8 cellular contexts compared by ENCODE assay signal in genomic region chr11:66112640-66113098, GRCh38. TPM values are rescaled to one million over a fixed set of nuclear protein-coding genes. Genes with fewer than 3 reads are reported as not detected.
DNase-seq lines count a peak whose midpoint lies in the region; ATAC-seq and TF ChIP-seq lines count a peak whose summit lies in the region.

No MANE protein-coding gene starts in this region.

- H3K9ac ChIP-seq in SK-N-SH = peak overlapping the region; percentile 61; the same call in 1 of the 2 replicates

- H3K9me3 ChIP-seq in SK-N-SH = no peaks in the 10 kb centered on the region

- TF ChIP-seq CTCF in SK-N-SH (IDR thresholded peaks at IDR 0.05) = no peak
- TF ChIP-seq CTCF in fibroblast of pulmonary artery (IDR thresholded peaks at IDR 0.05; ENCODE audit: low read length, missing control alignments) = no peak

- no peaks in the 10 kb centered on the region for H3K36me3 ChIP-seq in SK-N-SH (replicated peaks in 1 of 2; ENCODE audit: control insufficient read depth in 1 of 2, insufficient read depth in 2 of 2, low read length in 1 of 2)

- H3K4me2 ChIP-seq in SK-N-SH = peak overlapping the region; percentile 70

- H3K27me3 ChIP-seq in SK-N-SH (ENCODE audit: insufficient read depth) = no peaks in the 10 kb centered on the region

- peaks cover 96% of the 10 kb centered on the region for H3K4me1 Mint-ChIP-seq in activated CD4-positive, alpha-beta T cell treated with anti-CD3 and anti-CD28 coated beads for 36 hours
- H3K4me1 Mint-ChIP-seq in stimulated activated memory B cell treated with anti-CD40 and anti-IgM and Interleukin-4, amounts not matched to agents 10 μg/mL and 1 μg/mL and 100 μg/mL, for 72 hours = peaks cover 87% of the 10 kb centered on the region

- CTCF ChIA-PET in activated CD4-positive, alpha-beta T cell treated with anti-CD3 and anti-CD28 coated beads for 36 hours (lab: Charles Lee) = interaction anchor here (0.6 to 2.3 kb wide), 3 partner anchors 21 to 44 kb away, joined by 3 to 7 read pairs (median 3); no protein-coding TSS in a partner anchor
- CTCF ChIA-PET in SK-N-SH (lab: Yijun Ruan, JAX) = interaction anchor here (2.9 kb wide), 1 partner anchor 23 kb away, joined by 11 read pairs; no protein-coding TSS in a partner anchor

- H2AFZ ChIP-seq in SK-N-SH (ENCODE audit: low read depth) = no peak overlapping the region

- TF ChIP-seq RAD21 in SK-N-SH (IDR thresholded peaks at IDR 0.05; ENCODE audit: low read length) = no peak

- no peaks in the 10 kb centered on the region for H3K9me3 Mint-ChIP-seq in activated CD4-positive, alpha-beta T cell treated with anti-CD3 and anti-CD28 coated beads for 36 hours (ENCODE audit: low read depth)
- H3K9me3 Mint-ChIP-seq in stimulated activated memory B cell treated with anti-CD40 and anti-IgM and Interleukin-4, amounts not matched to agents 10 μg/mL and 1 μg/mL and 100 μg/mL, for 72 hours = no peaks in the 10 kb centered on the region

- H3K27ac Mint-ChIP-seq in activated CD4-positive, alpha-beta T cell treated with anti-CD3 and anti-CD28 coated beads for 36 hours = peak overlapping the region; percentile 91
- peak overlapping the region; percentile 78 for H3K27ac Mint-ChIP-seq in stimulated activated memory B cell treated with anti-CD40 and anti-IgM and Interleukin-4, amounts not matched to agents 10 μg/mL and 1 μg/mL and 100 μg/mL, for 72 hours

- H3K4me1 ChIP-seq in SK-N-SH (ENCODE audit: control insufficient read depth in 1 of 2, insufficient read depth in 2 of 2, low read depth in 1 of 2, low read length in 1 of 2) = peaks cover 28 to 63% of the 10 kb centered on the region in 2 experiments

- peak overlapping the region; percentile 80 to 98 for H3K27ac ChIP-seq in SK-N-SH (ENCODE audit: low read depth in 2 of 2, low read length in 1 of 2)

- no peaks in the 10 kb centered on the region for H3K9me2 ChIP-seq in SK-N-SH

- H3K4me3 ChIP-seq in SK-N-SH (ENCODE audit: low read depth in 2 of 2, low read length in 1 of 2) (peak overlapping the region in 1 of 2 experiments; percentile 43; a peak in 2 of 4 replicates), fibroblast of pulmonary artery (replicated peaks; ENCODE audit: low read depth, low read length) (no peak overlapping the region)

- H3F3A ChIP-seq in SK-N-SH (replicated peaks; ENCODE audit: insufficient read depth) = peaks cover 59% of the 10 kb centered on the region

- TF ChIP-seq EP300 in SK-N-SH (IDR thresholded peaks at IDR 0.05; ENCODE audit: borderline replicate concordance in 1 of 2, low read depth in 1 of 2, low read length in 1 of 2) = peak; percentile 23 to 63; a peak in 2 of 4 replicates

- ATAC-seq in activated CD4-positive, alpha-beta T cell treated with anti-CD3 and anti-CD28 coated beads for 36 hours = no peak
- peak; percentile 82 for ATAC-seq in stimulated activated memory B cell treated with anti-CD40 and anti-IgM and Interleukin-4, amounts not matched to agents 10 μg/mL and 1 μg/mL and 100 μg/mL, for 72 hours

- intact Hi-C loops in activated CD4-positive, alpha-beta T cell treated with anti-CD3 and anti-CD28 coated beads for 36 hours (cut with DNase I, micrococcal nuclease) = no loop called here

- 14% methylated on average over 2 of the region's 2 CpGs for WGBS in SK-N-SH (ENCODE audit: low lambda C conversion rate)

- no peak for DNase-seq in activated CD4-positive, alpha-beta T cell treated with anti-CD3 and anti-CD28 coated beads for 36 hours
- DNase-seq in activated CD4-positive, alpha-beta T cell treated with anti-CD3 and anti-CD28 coated beads, Interleukin-2, amount 50 U/mL, for 4 hours = no peak
- DNase-seq in SK-N-SH (no peak), fibroblast of pulmonary artery (ENCODE audit: low read depth) (peak; percentile 85), T-helper 9 cell (no peak), NCI-H69 (lab: John Stamatoyannopoulos, UW) (no peak), NCI-H1417 (lab: John Stamatoyannopoulos, UW) (no peak)

- H3K36me3 Mint-ChIP-seq in activated CD4-positive, alpha-beta T cell treated with anti-CD3 and anti-CD28 coated beads for 36 hours (ENCODE audit: low read depth) = peaks cover 6% of the 10 kb centered on the region
- H3K36me3 Mint-ChIP-seq in stimulated activated memory B cell treated with anti-CD40 and anti-IgM and Interleukin-4, amounts not matched to agents 10 μg/mL and 1 μg/mL and 100 μg/mL, for 72 hours = peaks cover 4% of the 10 kb centered on the region

- POLR2A ChIA-PET in activated CD4-positive, alpha-beta T cell treated with anti-CD3 and anti-CD28 coated beads for 36 hours (lab: Charles Lee) = interaction anchor here (0.7 to 1.1 kb wide), 2 partner anchors 12 to 110 kb away, joined by 3 to 10 read pairs; no protein-coding TSS in a partner anchor
- POLR2A ChIA-PET in SK-N-SH (lab: Yijun Ruan, JAX) = no interaction called here

- H4K20me1 ChIP-seq in SK-N-SH (ENCODE audit: insufficient read depth) = peaks cover 3% of the 10 kb centered on the region; the same call in 1 of the 2 replicates

- no peaks in the 10 kb centered on the region for H3K27me3 Mint-ChIP-seq in activated CD4-positive, alpha-beta T cell treated with anti-CD3 and anti-CD28 coated beads for 36 hours
- H3K27me3 Mint-ChIP-seq in stimulated activated memory B cell treated with anti-CD40 and anti-IgM and Interleukin-4, amounts not matched to agents 10 μg/mL and 1 μg/mL and 100 μg/mL, for 72 hours = no peaks in the 10 kb centered on the region

- no peak overlapping the region for H3K4me3 Mint-ChIP-seq in activated CD4-positive, alpha-beta T cell treated with anti-CD3 and anti-CD28 coated beads for 36 hours
- peak overlapping the region; percentile 67 for H3K4me3 Mint-ChIP-seq in stimulated activated memory B cell treated with anti-CD40 and anti-IgM and Interleukin-4, amounts not matched to agents 10 μg/mL and 1 μg/mL and 100 μg/mL, for 72 hours

- H3K79me2 ChIP-seq in SK-N-SH (ENCODE audit: insufficient read depth) = peaks cover 88% of the 10 kb centered on the region

TF ChIP-seq in SK-N-SH, 30 proteins besides CTCF, POLR2A, EP300 and RAD21 (continues in another document):
- peak; percentile 59; the same call in 1 of the 2 replicates for TF ChIP-seq TEAD4 (IDR thresholded peaks at IDR 0.05; ENCODE audit: borderline replicate concordance, insufficient read depth)
- no peak for TF ChIP-seq NRF1 (IDR thresholded peaks at IDR 0.05; ENCODE audit: low read depth, low read length)
- TF ChIP-seq RFX5 (IDR thresholded peaks at IDR 0.05; ENCODE audit: low read length) = no peak
- TF ChIP-seq FOXJ3 (CRISPR knock-in tag; IDR thresholded peaks at IDR 0.05) = no peak
- peak; percentile 63 for TF ChIP-seq JUND (IDR thresholded peaks at IDR 0.05)
- peak; percentile 54 for TF ChIP-seq FOSL2 (IDR thresholded peaks at IDR 0.05; ENCODE audit: borderline replicate concordance, low read depth)
- TF ChIP-seq, protein P1, sequence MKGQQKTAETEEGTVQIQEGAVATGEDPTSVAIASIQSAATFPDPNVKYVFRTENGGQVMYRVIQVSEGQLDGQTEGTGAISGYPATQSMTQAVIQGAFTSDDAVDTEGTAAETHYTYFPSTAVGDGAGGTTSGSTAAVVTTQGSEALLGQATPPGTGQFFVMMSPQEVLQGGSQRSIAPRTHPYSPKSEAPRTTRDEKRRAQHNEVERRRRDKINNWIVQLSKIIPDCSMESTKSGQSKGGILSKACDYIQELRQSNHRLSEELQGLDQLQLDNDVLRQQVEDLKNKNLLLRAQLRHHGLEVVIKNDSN (IDR thresholded peaks at IDR 0.05; ENCODE audit: borderline replicate concordance, low read depth) = no peak
- 0 out of 2 replicates have a peak, but pooled peaks have one; percentile 19 for TF ChIP-seq MEF2A (IDR thresholded peaks at IDR 0.05; ENCODE audit: borderline replicate concordance, low read depth)
- TF ChIP-seq NFIC (IDR thresholded peaks at IDR 0.05; ENCODE audit: borderline replicate concordance) = peak; percentile 88
- TF ChIP-seq POLR2AphosphoS5 (IDR thresholded peaks at IDR 0.05; ENCODE audit: low read depth, low read length) = peak; percentile 69; the same call in 1 of the 2 replicates
- TF ChIP-seq SIN3A (IDR thresholded peaks at IDR 0.05; ENCODE audit: borderline replicate concordance, low read depth, low read length) = no peak
- TF ChIP-seq MAX (IDR thresholded peaks at IDR 0.05; ENCODE audit: low read depth) = no peak
- TF ChIP-seq ELF1 (IDR thresholded peaks at IDR 0.05) = peak; percentile 23; the same call in 1 of the 2 replicates
- TF ChIP-seq EZH2phosphoT487 (IDR thresholded peaks at IDR 0.05; ENCODE audit: borderline replicate concordance, low read depth) = no peak
- no peak for TF ChIP-seq REST (IDR thresholded peaks at IDR 0.05; ENCODE audit: low read depth, low read length)
- TF ChIP-seq GABPA (IDR thresholded peaks at IDR 0.05; ENCODE audit: low read depth) = no peak

RNA-seq across cellular contexts. Expression of gene PACS1, which starts 42.6 kb away (rescaled TPM):
- 10 to 100 TPM; 76.6 to 90.7 TPM for total RNA-seq in activated CD4-positive, alpha-beta T cell treated with anti-CD3 and anti-CD28 coated beads for 36 hours
- 24.8 and 37.3 TPM in 2 replicates for polyA plus RNA-seq in SK-N-SH (2012; rRNA removed)
- polyA plus RNA-seq in SK-N-SH (2012; cell fraction: cytosol; rRNA removed) = 22.0 and 34.4 TPM in 2 replicates
- 63.3 and 63.4 TPM in 2 replicates for polyA plus RNA-seq in SK-N-SH (2012; cell fraction: nucleus; rRNA removed)
